1 cellular context compared by ENCODE assay signal in genomic region chr14:56137842-56138241, GRCh38.
TF ChIP-seq lines count a peak whose summit lies in the region.

No MANE protein-coding gene starts in this region.

TF ChIP-seq in WTC11, 78 proteins besides CTCF, POLR2A, EP300 and RAD21 (continued from another document):
- TF ChIP-seq CDX4 (CRISPR knock-in tag; IDR thresholded peaks at IDR 0.05; ENCODE audit: borderline replicate concordance) (no peak), ZNF423 (CRISPR knock-in tag; IDR thresholded peaks at IDR 0.05) (no peak), HMGXB4 (CRISPR knock-in tag; IDR thresholded peaks at IDR 0.05) (no peak), FOXP1 (CRISPR knock-in tag; IDR thresholded peaks at IDR 0.05; ENCODE audit: borderline replicate concordance) (no peak), USF2 (CRISPR knock-in tag; IDR thresholded peaks at IDR 0.05) (no peak)
